In the genomic region with DNA sequence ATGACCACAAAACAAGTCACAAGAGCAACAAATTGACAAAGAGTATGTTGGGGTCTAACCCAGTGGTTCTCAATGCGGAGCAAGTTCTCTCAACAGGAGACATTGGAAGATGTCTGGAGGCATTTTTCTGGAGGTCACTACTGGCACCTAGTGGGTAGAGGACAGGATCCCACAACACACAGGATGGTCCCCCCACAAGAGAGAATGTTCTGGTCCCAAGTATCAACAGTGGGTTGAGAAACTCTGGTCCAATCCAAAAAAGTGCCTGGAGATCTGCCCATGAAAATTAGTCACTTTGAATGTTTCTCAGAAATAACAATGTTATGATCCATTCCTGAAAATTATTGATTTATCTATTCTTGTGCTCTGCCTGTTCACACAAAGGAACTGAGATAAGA, we compare ENCODE assay signal across 8 cellular contexts. TPM values are rescaled to one million over a fixed set of nuclear protein-coding genes. Genes with fewer than 3 reads are reported as not detected.
DNase-seq lines count a peak whose midpoint lies in the region; ATAC-seq, FAIRE-seq and TF ChIP-seq lines count a peak whose summit lies in the region.

No MANE protein-coding gene starts in this region.

- H3K27ac Mint-ChIP-seq in activated CD4-positive, alpha-beta T cell treated with anti-CD3 and anti-CD28 coated beads for 36 hours: peak overlapping the region; percentile 66
- peak overlapping the region; percentile 47 for H3K27ac Mint-ChIP-seq in activated T-helper 1 cell treated with anti-CD3 and anti-CD28 coated beads, Interleukin-12 subunit alpha, Interleukin-12 subunit beta, Interleukin-2, Interleukin-4 antibody, amounts not matched to agents 30 ng/mL and 10 ng/mL and 1 ng/mL, durations not matched to agents 14 hours and 24 hours and 36 hours

- peak; percentile 14 for TF ChIP-seq CTCF in kidney (IDR thresholded peaks at IDR 0.05; ENCODE audit: borderline replicate concordance, extremely low read depth, insufficient read depth)
- peak; percentile 47 for TF ChIP-seq CTCF in tibial artery (IDR thresholded peaks at IDR 0.05)

- no peak for ATAC-seq in activated CD4-positive, alpha-beta T cell treated with anti-CD3 and anti-CD28 coated beads for 36 hours
- ATAC-seq in HG03139 (IDR thresholded peaks at IDR 0.05; ENCODE audit: unreplicated experiment): no peak

- H3K36me3 Mint-ChIP-seq in activated CD4-positive, alpha-beta T cell treated with anti-CD3 and anti-CD28 coated beads for 36 hours (ENCODE audit: low read depth): peaks cover 19% of the 10 kb centered on the region
- H3K36me3 Mint-ChIP-seq in activated T-helper 1 cell treated with anti-CD3 and anti-CD28 coated beads, Interleukin-12 subunit alpha, Interleukin-12 subunit beta, Interleukin-2, Interleukin-4 antibody, amounts not matched to agents 30 ng/mL and 10 ng/mL and 1 ng/mL, durations not matched to agents 14 hours and 24 hours and 36 hours (ENCODE audit: low read depth): peaks cover 34% of the 10 kb centered on the region

- DNase-seq in activated CD4-positive, alpha-beta T cell treated with anti-CD3 and anti-CD28 coated beads for 36 hours: no peak
- no peak for DNase-seq in activated CD4-positive, alpha-beta T cell treated with anti-CD3 and anti-CD28 coated beads for 48 hours
- DNase-seq in activated T-helper 1 cell treated with anti-CD3 and anti-CD28 coated beads, Interleukin-12 subunit alpha, Interleukin-12 subunit beta, Interleukin-2, Interleukin-4 antibody, amounts not matched to agents 30 ng/mL and 10 ng/mL and 1 ng/mL, durations not matched to agents 14 hours and 24 hours and 36 hours (ENCODE audit: low spot score): no peak
- DNase-seq in kidney (no peak), tibial artery (peak; percentile 79 to 83), OCI-M2 (lab: John Stamatoyannopoulos, UW; ENCODE audit: unreplicated experiment) (no peak), GM19240 (ENCODE audit: insufficient read length, low spot score) (no peak)

- CTCF ChIA-PET in activated CD4-positive, alpha-beta T cell treated with anti-CD3 and anti-CD28 coated beads for 36 hours (lab: Charles Lee): no interaction called here

- FAIRE-seq in kidney (lab: Jason Lieb, UNC): no peak

- peak overlapping the region in 1 of 2 donors; percentile 59 for H3K9ac ChIP-seq in kidney (ENCODE audit: low read length in 2 of 2)

- peaks cover 38% of the 10 kb centered on the region for H3K4me1 Mint-ChIP-seq in activated CD4-positive, alpha-beta T cell treated with anti-CD3 and anti-CD28 coated beads for 36 hours
- peaks cover 41% of the 10 kb centered on the region for H3K4me1 Mint-ChIP-seq in activated T-helper 1 cell treated with anti-CD3 and anti-CD28 coated beads, Interleukin-12 subunit alpha, Interleukin-12 subunit beta, Interleukin-2, Interleukin-4 antibody, amounts not matched to agents 30 ng/mL and 10 ng/mL and 1 ng/mL, durations not matched to agents 14 hours and 24 hours and 36 hours (ENCODE audit: low read depth)

- peaks cover 0 to 8% of the 10 kb centered on the region in 2 donors for H3K36me3 ChIP-seq in kidney (ENCODE audit: control insufficient read depth in 1 of 2, insufficient read depth in 2 of 2, low read length in 2 of 2)
- peaks cover 0 to 9% (median 2%) of the 10 kb centered on the region in 3 donors for H3K36me3 ChIP-seq in tibial artery

- H3K9me3 ChIP-seq in kidney (ENCODE audit: control insufficient read depth in 1 of 2, low read length in 2 of 2) (no peaks in the 10 kb centered on the region), tibial artery (no peaks in the 10 kb centered on the region)

- H3K4me3 Mint-ChIP-seq in activated CD4-positive, alpha-beta T cell treated with anti-CD3 and anti-CD28 coated beads for 36 hours: peak overlapping the region; percentile 29
- H3K4me3 Mint-ChIP-seq in activated T-helper 1 cell treated with anti-CD3 and anti-CD28 coated beads, Interleukin-12 subunit alpha, Interleukin-12 subunit beta, Interleukin-2, Interleukin-4 antibody, amounts not matched to agents 30 ng/mL and 10 ng/mL and 1 ng/mL, durations not matched to agents 14 hours and 24 hours and 36 hours: peak overlapping the region; percentile 42

- no peaks in the 10 kb centered on the region for H3K27me3 Mint-ChIP-seq in activated CD4-positive, alpha-beta T cell treated with anti-CD3 and anti-CD28 coated beads for 36 hours
- H3K27me3 Mint-ChIP-seq in activated T-helper 1 cell treated with anti-CD3 and anti-CD28 coated beads, Interleukin-12 subunit alpha, Interleukin-12 subunit beta, Interleukin-2, Interleukin-4 antibody, amounts not matched to agents 30 ng/mL and 10 ng/mL and 1 ng/mL, durations not matched to agents 14 hours and 24 hours and 36 hours (ENCODE audit: insufficient read depth): peaks cover 4% of the 10 kb centered on the region

- H3K9me3 Mint-ChIP-seq in activated CD4-positive, alpha-beta T cell treated with anti-CD3 and anti-CD28 coated beads for 36 hours (ENCODE audit: low read depth): peaks cover 4% of the 10 kb centered on the region
- peaks cover 4% of the 10 kb centered on the region for H3K9me3 Mint-ChIP-seq in activated T-helper 1 cell treated with anti-CD3 and anti-CD28 coated beads, Interleukin-12 subunit alpha, Interleukin-12 subunit beta, Interleukin-2, Interleukin-4 antibody, amounts not matched to agents 30 ng/mL and 10 ng/mL and 1 ng/mL, durations not matched to agents 14 hours and 24 hours and 36 hours

- intact Hi-C loops in activated CD4-positive, alpha-beta T cell treated with anti-CD3 and anti-CD28 coated beads for 36 hours (cut with DNase I, micrococcal nuclease): loop anchor here in 1 of 2 experiments (10.0 kb wide), 1 partner anchor 1031 kb away; the partner anchor contains the start of gene GLTP
- intact Hi-C loops in activated T-helper 1 cell treated with anti-CD3 and anti-CD28 coated beads, Interleukin-12 subunit alpha, Interleukin-12 subunit beta, Interleukin-2, Interleukin-4 antibody, amounts not matched to agents 30 ng/mL and 10 ng/mL and 1 ng/mL, durations not matched to agents 14 hours and 24 hours and 36 hours (cut with micrococcal nuclease): no loop called here
- intact Hi-C loops in kidney (cut with DNase I): no loop called here
- intact Hi-C loops in tibial artery (cut with DNase I; ENCODE audit: low total_unique reads): loop anchor here (2.0 to 5.0 kb wide), 3 partner anchors 52 to 189 kb away; partner anchors contain the start of gene CORO1C

- POLR2A ChIA-PET in activated CD4-positive, alpha-beta T cell treated with anti-CD3 and anti-CD28 coated beads for 36 hours (lab: Charles Lee): no interaction called here

- H3K4me1 ChIP-seq in kidney (ENCODE audit: control insufficient read depth in 1 of 2, insufficient read depth in 1 of 2, low read depth in 1 of 2, low read length in 2 of 2) (peaks cover 32 to 34% of the 10 kb centered on the region in 2 donors), tibial artery (peaks cover 0 to 82% (median 48%) of the 10 kb centered on the region in 4 donors)

- peak overlapping the region in 1 of 2 donors; percentile 9 for H3K4me3 ChIP-seq in kidney (ENCODE audit: low read length in 2 of 2)
- H3K4me3 ChIP-seq in tibial artery: no peak overlapping the region

- H3K27ac ChIP-seq in kidney (ENCODE audit: low read depth in 2 of 2, low read length in 2 of 2): peak overlapping the region; percentile 87 to 88
- peak overlapping the region; percentile 89 to 98 for H3K27ac ChIP-seq in tibial artery

- H3K27me3 ChIP-seq in tibial artery: no peaks in the 10 kb centered on the region

RNA-seq across cellular contexts. Expression of gene SSH1, which starts 3.3 kb away (rescaled TPM):
- total RNA-seq in activated CD4-positive, alpha-beta T cell treated with anti-CD3 and anti-CD28 coated beads for 36 hours: 10 to 100 TPM; 25.0 to 25.4 TPM
- 25.6 and 26.6 TPM in 2 replicates for total RNA-seq in activated T-helper 1 cell treated with anti-CD3 and anti-CD28 coated beads, Interleukin-12 subunit alpha, Interleukin-12 subunit beta, Interleukin-2, Interleukin-4 antibody, amounts not matched to agents 30 ng/mL and 10 ng/mL and 1 ng/mL, durations not matched to agents 14 hours and 24 hours and 36 hours
- 32.5 TPM for total RNA-seq in kidney
- polyA plus RNA-seq in kidney (ENCODE audit: insufficient read depth, low read depth, low replicate concordance): 3.6 TPM

RNA-seq across cellular contexts. Expression of gene DAO, which starts 25.8 kb away (rescaled TPM):
- total RNA-seq in activated CD4-positive, alpha-beta T cell treated with anti-CD3 and anti-CD28 coated beads for 36 hours: not detected
- not detected in 2 replicates for total RNA-seq in activated T-helper 1 cell treated with anti-CD3 and anti-CD28 coated beads, Interleukin-12 subunit alpha, Interleukin-12 subunit beta, Interleukin-2, Interleukin-4 antibody, amounts not matched to agents 30 ng/mL and 10 ng/mL and 1 ng/mL, durations not matched to agents 14 hours and 24 hours and 36 hours
- total RNA-seq in kidney: 0.41 TPM
- 50.4 TPM for polyA plus RNA-seq in kidney (ENCODE audit: insufficient read depth, low read depth, low replicate concordance)

Comparison
In these comparisons a context has a peak if more than half of its experiments do, and no peak if none do; other contexts are left out.
1. DNase-seq: peak in tibial artery (2 of 2); none in activated CD4-positive, alpha-beta T cell treated with anti-CD3 and anti-CD28 coated beads for 36 hours (single experiment), activated CD4-positive, alpha-beta T cell treated with anti-CD3 and anti-CD28 coated beads for 48 hours (single experiment), activated T-helper 1 cell treated with anti-CD3 and anti-CD28 coated beads, Interleukin-12 subunit alpha, Interleukin-12 subunit beta, Interleukin-2, Interleukin-4 antibody, amounts not matched to agents 30 ng/mL and 10 ng/mL and 1 ng/mL, durations not matched to agents 14 hours and 24 hours and 36 hours (single experiment), kidney (single experiment), OCI-M2 (single experiment) and GM19240 (single experiment).